Comparison of ENCODE assay signal across 14 cellular contexts in the genomic region with DNA sequence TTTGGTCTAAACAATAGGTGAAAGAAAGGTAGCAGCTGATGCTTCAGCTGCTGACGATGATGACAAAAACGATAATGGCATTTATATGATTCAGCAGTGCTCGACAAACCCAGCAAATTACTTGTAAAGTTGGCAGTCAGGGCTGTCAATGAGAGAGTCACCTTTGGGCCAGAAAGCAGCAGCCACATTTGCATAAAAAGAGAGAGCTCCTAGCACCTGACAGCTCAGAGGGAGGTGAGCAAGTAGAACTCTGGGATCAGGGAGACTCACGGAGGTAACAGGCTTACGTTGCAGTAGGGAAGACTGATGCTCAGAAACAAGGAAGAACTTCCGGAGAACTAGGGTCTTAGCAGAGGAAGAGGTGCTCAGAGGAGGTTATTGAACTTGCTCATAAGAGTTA.
"Had no signal": no experiment of that assay in that cellular context is flagged by ENCODE, and none has a peak within 500 bp of the region (broad histone marks: within the 10 kb centered on the region; RNA-seq: fewer than 3 reads in every experiment).

No MANE protein-coding gene starts in this region.

- DNase-seq: activated CD4-positive, alpha-beta memory T cell treated with anti-CD3 and anti-CD28 coated beads for 36 hours; activated T-cell treated with anti-CD3 and anti-CD28 coated beads for 4 hours; effector CD8-positive, alpha-beta T cell; gastrocnemius medialis; heart left ventricle; left ventricle myocardium superior; naive B cell; psoas muscle; right cardiac atrium; stimulated activated CD4-positive, alpha-beta T cell treated with anti-CD3 and anti-CD28 coated beads, Interleukin-2, amount 100 ng/mL, for 24 hours; stimulated activated naive CD4-positive, alpha-beta T cell treated with Interleukin-2 at 50 U/mL for 16 hours; thyroid gland; WERI-Rb-1 had no signal

- ATAC-seq: esophagus mucosa, gastrocnemius medialis, heart left ventricle, left ventricle myocardium superior, psoas muscle, right cardiac atrium had no signal
